8 cellular contexts compared by ENCODE assay signal in the genomic region with DNA sequence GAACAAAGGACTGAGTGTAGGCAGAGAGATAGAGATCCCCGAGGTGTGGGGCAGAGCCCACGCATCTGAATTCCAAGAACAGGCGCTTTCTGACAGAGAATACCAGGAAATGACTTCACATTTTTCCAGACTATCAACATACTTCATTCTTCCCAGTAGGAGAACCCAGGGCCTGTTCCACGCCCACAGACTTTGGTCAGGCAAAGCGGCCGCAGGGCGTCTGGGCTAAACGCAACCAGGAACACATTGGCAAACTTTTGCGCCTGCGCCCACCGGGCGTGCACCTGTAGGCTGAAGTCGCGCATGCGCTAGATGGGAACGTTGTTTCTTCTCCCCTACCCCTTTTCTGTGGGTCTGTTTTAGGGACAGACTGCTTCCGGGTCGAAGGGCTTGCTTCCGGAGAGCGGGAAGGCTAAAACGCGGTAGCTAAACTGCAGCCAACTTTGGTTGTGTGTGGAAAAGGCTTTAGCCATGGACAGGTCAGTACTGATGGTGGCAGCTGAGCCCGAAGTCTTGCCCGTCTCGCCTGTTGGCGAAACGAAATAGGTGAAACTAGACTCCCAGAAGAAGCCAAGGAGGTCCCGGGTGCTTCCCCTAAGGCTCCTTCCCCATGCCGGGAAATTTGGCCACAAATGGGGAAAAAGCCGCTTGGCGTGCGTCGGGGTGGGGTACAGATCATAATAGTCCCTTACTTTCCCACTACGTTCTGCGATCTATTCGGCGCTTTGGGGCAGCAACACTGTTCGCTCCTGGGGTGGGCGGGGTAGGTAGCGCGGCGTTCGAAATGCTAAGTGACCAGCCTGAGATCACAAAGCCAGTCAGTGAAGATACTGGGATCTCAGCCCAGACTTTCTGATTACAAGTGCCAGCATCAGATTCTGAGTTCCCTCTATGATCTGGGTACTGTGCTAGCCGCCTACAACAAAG. TPM values are rescaled to one million over a fixed set of nuclear protein-coding genes. Genes with fewer than 3 reads are reported as not detected.
DNase-seq lines count a peak whose midpoint lies in the region; ATAC-seq and TF ChIP-seq lines count a peak whose summit lies in the region.

TSS of gene NUP107 (plus strand) at position 384 of the 927 bp plus-strand sequence. CDS start at position 472, 88 bp downstream.

- no peaks in the 10 kb centered on the region for H3K9me3 Mint-ChIP-seq in GM23338
- no peaks in the 10 kb centered on the region for H3K9me3 Mint-ChIP-seq in activated T-helper 17 cell treated with anti-CD3 and anti-CD28 coated beads, Interleukin-2, amount 50 U/mL, for 72 hours
- no peaks in the 10 kb centered on the region for H3K9me3 Mint-ChIP-seq in naive thymus-derived CD4-positive, alpha-beta T cell
- no peaks in the 10 kb centered on the region for H3K9me3 Mint-ChIP-seq in stimulated activated naive B cell treated with anti-CD40 and anti-IgM and Interleukin-4, amounts not matched to agents 10 μg/mL and 1 μg/mL and 100 μg/mL, for 72 hours

- H3K4me2 ChIP-seq in DOHH2 (ENCODE audit: low read length) (peak within 1 kb of the TSS; percentile 73), GM23338 (peak within 1 kb of the TSS; percentile 95), fibroblast of lung (ENCODE audit: extremely low read depth, insufficient read depth, low read length) (peak within 1 kb of the TSS; percentile 86)

- TF ChIP-seq CTCF in DOHH2 (IDR thresholded peaks at IDR 0.05; ENCODE audit: low read depth, low read length, poor library complexity, severe bottlenecking) (no peak), GM23338 (conservative IDR thresholded peaks at IDR 0.05; ENCODE audit: low read depth in 2 of 2) (no peak), fibroblast of lung (conservative IDR thresholded peaks at IDR 0.05 in 1 of 2, IDR thresholded peaks at IDR 0.05 in 1 of 2; ENCODE audit: low read depth in 1 of 2, low read length in 2 of 2) (peak; percentile 21 to 22)

- H3K4me1 Mint-ChIP-seq in GM23338 = peaks cover 8% of the 10 kb centered on the region; the same call in 1 of the 3 replicates
- peaks cover 11% of the 10 kb centered on the region for H3K4me1 Mint-ChIP-seq in activated T-helper 17 cell treated with anti-CD3 and anti-CD28 coated beads, Interleukin-2, amount 50 U/mL, for 72 hours
- peaks cover 10 to 51% (median 42%) of the 10 kb centered on the region in 7 donors for H3K4me1 Mint-ChIP-seq in naive thymus-derived CD4-positive, alpha-beta T cell
- H3K4me1 Mint-ChIP-seq in stimulated activated naive B cell treated with anti-CD40 and anti-IgM and Interleukin-4, amounts not matched to agents 10 μg/mL and 1 μg/mL and 100 μg/mL, for 72 hours = peaks cover 7 to 22% of the 10 kb centered on the region in 2 donors

- H3K9me3 ChIP-seq in DOHH2 (ENCODE audit: control insufficient read depth, insufficient read depth, low read length) = no peaks in the 10 kb centered on the region
- H3K9me3 ChIP-seq in fibroblast of lung (ENCODE audit: control insufficient read depth, insufficient read depth, low read depth, low read length) = no peaks in the 10 kb centered on the region
- H3K9me3 ChIP-seq in naive thymus-derived CD4-positive, alpha-beta T cell (ENCODE audit: control insufficient read depth in 2 of 3, low read length in 3 of 3) = no peaks in the 10 kb centered on the region

- peak; percentile 97 for ATAC-seq in GM23338
- ATAC-seq in activated T-helper 17 cell treated with anti-CD3 and anti-CD28 coated beads, Interleukin-2, amount 50 U/mL, for 72 hours (replicated peaks) = peak; percentile 95
- peak; percentile 99 for ATAC-seq in naive thymus-derived CD4-positive, alpha-beta T cell
- peak; percentile 98 to 99 for ATAC-seq in stimulated activated naive B cell treated with anti-CD40 and anti-IgM and Interleukin-4, amounts not matched to agents 10 μg/mL and 1 μg/mL and 100 μg/mL, for 72 hours (replicated peaks)

- H3K27me3 ChIP-seq in DOHH2 (ENCODE audit: control insufficient read depth, low read length) = no peaks in the 10 kb centered on the region
- no peaks in the 10 kb centered on the region for H3K27me3 ChIP-seq in GM23338 (ENCODE audit: insufficient read depth)
- no peaks in the 10 kb centered on the region for H3K27me3 ChIP-seq in fibroblast of lung (ENCODE audit: control insufficient read depth, insufficient read depth, low read length)
- H3K27me3 ChIP-seq in naive thymus-derived CD4-positive, alpha-beta T cell (ENCODE audit: control insufficient read depth in 2 of 2, insufficient read depth in 2 of 2, low read length in 2 of 2) = no peaks in the 10 kb centered on the region

- POLR2A ChIA-PET in naive thymus-derived CD4-positive, alpha-beta T cell (lab: Charles Lee) = interaction anchor here (0.6 to 2.4 kb wide), 16 partner anchors 11 to 330 kb away, joined by 3 to 14 read pairs (median 4); partner anchors contain the start of genes MDM2 and RAP1B

- peak within 1 kb of the TSS; percentile 15; the same call in 1 of the 2 replicates for H3K27ac ChIP-seq in DOHH2 (ENCODE audit: low read depth, low read length)
- H3K27ac ChIP-seq in GM23338 (ENCODE audit: low read depth) = peak within 1 kb of the TSS; percentile 84
- peak within 1 kb of the TSS; percentile 85 for H3K27ac ChIP-seq in fibroblast of lung (ENCODE audit: insufficient read depth, low read length)
- H3K27ac ChIP-seq in naive thymus-derived CD4-positive, alpha-beta T cell (ENCODE audit: low read depth, low read length) = peak within 1 kb of the TSS; percentile 85

- intact Hi-C loops in naive thymus-derived CD4-positive, alpha-beta T cell (cut with micrococcal nuclease) = loop anchor here (1.0 to 5.0 kb wide), 14 partner anchors 12 to 1420 kb away; partner anchors contain the start of genes CAND1 (in 2 of the 2), MDM1 (in 2 of the 2), MDM2 (in 2 of the 2) and RAP1B (in 2 of the 2)

- H3K4me3 Mint-ChIP-seq in GM23338 = peak within 1 kb of the TSS; percentile 99
- H3K4me3 Mint-ChIP-seq in activated T-helper 17 cell treated with anti-CD3 and anti-CD28 coated beads, Interleukin-2, amount 50 U/mL, for 72 hours = peak within 1 kb of the TSS; percentile 95
- peak within 1 kb of the TSS; percentile 94 to 100 (median 98) for H3K4me3 Mint-ChIP-seq in naive thymus-derived CD4-positive, alpha-beta T cell
- H3K4me3 Mint-ChIP-seq in stimulated activated naive B cell treated with anti-CD40 and anti-IgM and Interleukin-4, amounts not matched to agents 10 μg/mL and 1 μg/mL and 100 μg/mL, for 72 hours = peak within 1 kb of the TSS; percentile 96 to 97

- no peaks in the 10 kb centered on the region for H3K9me2 ChIP-seq in DOHH2 (replicated peaks; ENCODE audit: control insufficient read depth, low read length)
- no peaks in the 10 kb centered on the region for H3K9me2 ChIP-seq in GM23338 (ENCODE audit: insufficient read depth)

- peak within 1 kb of the TSS; percentile 76 for H3K4me3 ChIP-seq in DOHH2 (ENCODE audit: low read length)
- peak within 1 kb of the TSS; percentile 86 for H3K4me3 ChIP-seq in GM23338
- peak within 1 kb of the TSS; percentile 79 to 92 (median 84) for H3K4me3 ChIP-seq in fibroblast of lung (replicated peaks in 1 of 4; ENCODE audit: control extremely low read depth in 1 of 4, insufficient read depth in 1 of 4, low read depth in 3 of 4, low read length in 4 of 4)
- H3K4me3 ChIP-seq in naive thymus-derived CD4-positive, alpha-beta T cell (ENCODE audit: low read length) = peak within 1 kb of the TSS; percentile 90

- H3K36me3 Mint-ChIP-seq in GM23338 (ENCODE audit: low read depth) = peaks cover 16% of the 10 kb centered on the region
- peaks cover 34% of the 10 kb centered on the region for H3K36me3 Mint-ChIP-seq in activated T-helper 17 cell treated with anti-CD3 and anti-CD28 coated beads, Interleukin-2, amount 50 U/mL, for 72 hours (ENCODE audit: low read depth)
- peaks cover 0 to 22% (median 13%) of the 10 kb centered on the region in 5 donors for H3K36me3 Mint-ChIP-seq in naive thymus-derived CD4-positive, alpha-beta T cell
- peaks cover 11 to 14% of the 10 kb centered on the region in 2 donors for H3K36me3 Mint-ChIP-seq in stimulated activated naive B cell treated with anti-CD40 and anti-IgM and Interleukin-4, amounts not matched to agents 10 μg/mL and 1 μg/mL and 100 μg/mL, for 72 hours

- peaks cover 9% of the 10 kb centered on the region for H3K27me3 Mint-ChIP-seq in GM23338 (ENCODE audit: insufficient read depth, low read depth, poor library complexity)
- H3K27me3 Mint-ChIP-seq in activated T-helper 17 cell treated with anti-CD3 and anti-CD28 coated beads, Interleukin-2, amount 50 U/mL, for 72 hours = no peaks in the 10 kb centered on the region
- H3K27me3 Mint-ChIP-seq in naive thymus-derived CD4-positive, alpha-beta T cell = peaks cover 0 to 2% (median 0%) of the 10 kb centered on the region in 5 donors
- H3K27me3 Mint-ChIP-seq in stimulated activated naive B cell treated with anti-CD40 and anti-IgM and Interleukin-4, amounts not matched to agents 10 μg/mL and 1 μg/mL and 100 μg/mL, for 72 hours = no peaks in the 10 kb centered on the region

- peak within 1 kb of the TSS; percentile 86 for H3K9ac ChIP-seq in fibroblast of lung (ENCODE audit: insufficient read depth, low read length)

- H3K4me1 ChIP-seq in DOHH2 (ENCODE audit: control insufficient read depth, low read length) (peaks cover 23% of the 10 kb centered on the region), GM23338 (ENCODE audit: insufficient read depth) (peaks cover 7% of the 10 kb centered on the region), fibroblast of lung (ENCODE audit: control insufficient read depth, extremely low read depth, insufficient read depth, low read length) (no peaks in the 10 kb centered on the region)
- H3K4me1 ChIP-seq in naive thymus-derived CD4-positive, alpha-beta T cell (ENCODE audit: control insufficient read depth in 2 of 2, insufficient read depth in 2 of 2, low read length in 2 of 2) = peaks cover 13 to 16% of the 10 kb centered on the region in 2 donors

- CTCF ChIA-PET in naive thymus-derived CD4-positive, alpha-beta T cell (lab: Charles Lee) = interaction anchor here (0.8 to 2.2 kb wide), 4 partner anchors 12 to 369 kb away, joined by 3 to 5 read pairs (median 4); no protein-coding TSS in a partner anchor

- peak; percentile 98 for DNase-seq in GM23338 (ENCODE audit: low spot score)
- peak; percentile 97 for DNase-seq in LHCN-M2 (ENCODE audit: low read depth)
- DNase-seq in RPMI8226 = peak; percentile 99
- DNase-seq in fibroblast of lung (ENCODE audit: low read depth in 2 of 2) = peak; percentile 99
- DNase-seq in naive thymus-derived CD4-positive, alpha-beta T cell = peak; percentile 92 to 97 (median 95)
- DNase-seq in stimulated activated naive B cell treated with anti-CD40 and anti-IgM and Interleukin-4, amounts not matched to agents 10 μg/mL and 1 μg/mL and 100 μg/mL, for 72 hours = peak; percentile 95

- H3F3A ChIP-seq in DOHH2 (ENCODE audit: control insufficient read depth, insufficient read depth) (no peaks in the 10 kb centered on the region), GM23338 (replicated peaks; ENCODE audit: low read depth) (no peaks in the 10 kb centered on the region)

- peaks cover 35% of the 10 kb centered on the region for H3K36me3 ChIP-seq in DOHH2 (ENCODE audit: control insufficient read depth, low read length)
- H3K36me3 ChIP-seq in GM23338 (ENCODE audit: insufficient read depth) = peaks cover 11% of the 10 kb centered on the region
- H3K36me3 ChIP-seq in fibroblast of lung (ENCODE audit: control insufficient read depth, insufficient read depth, low read length) = peaks cover under 1% of the 10 kb centered on the region
- H3K36me3 ChIP-seq in naive thymus-derived CD4-positive, alpha-beta T cell (ENCODE audit: control insufficient read depth in 2 of 3, insufficient read depth in 3 of 3, low read length in 3 of 3) = peaks cover 0 to 17% (median 6%) of the 10 kb centered on the region in 3 experiments

- H3K79me2 ChIP-seq in DOHH2 (ENCODE audit: control insufficient read depth, low read length) = peaks cover 55% of the 10 kb centered on the region
- peaks cover 32% of the 10 kb centered on the region for H3K79me2 ChIP-seq in GM23338 (replicated peaks; ENCODE audit: insufficient read depth)
- peaks cover 22% of the 10 kb centered on the region for H3K79me2 ChIP-seq in fibroblast of lung (ENCODE audit: control insufficient read depth, insufficient read depth, low read length)

- H2AFZ ChIP-seq in GM23338 = peak within 1 kb of the TSS; percentile 86
- peak within 1 kb of the TSS; percentile 95 for H2AFZ ChIP-seq in fibroblast of lung (ENCODE audit: low read length)

- H4K20me1 ChIP-seq in DOHH2 (ENCODE audit: control insufficient read depth, insufficient read depth, low read depth, low read length) = no peaks in the 10 kb centered on the region
- no peaks in the 10 kb centered on the region; the same call in 1 of the 2 replicates for H4K20me1 ChIP-seq in GM23338 (replicated peaks; ENCODE audit: insufficient read depth)
- no peaks in the 10 kb centered on the region for H4K20me1 ChIP-seq in fibroblast of lung (ENCODE audit: control insufficient read depth, extremely low read depth, insufficient read depth, low read length)

- H3K27ac Mint-ChIP-seq in GM23338 = peak within 1 kb of the TSS; percentile 98
- H3K27ac Mint-ChIP-seq in activated T-helper 17 cell treated with anti-CD3 and anti-CD28 coated beads, Interleukin-2, amount 50 U/mL, for 72 hours = peak within 1 kb of the TSS; percentile 97
- peak within 1 kb of the TSS; percentile 96 to 100 (median 99) for H3K27ac Mint-ChIP-seq in naive thymus-derived CD4-positive, alpha-beta T cell
- H3K27ac Mint-ChIP-seq in stimulated activated naive B cell treated with anti-CD40 and anti-IgM and Interleukin-4, amounts not matched to agents 10 μg/mL and 1 μg/mL and 100 μg/mL, for 72 hours = peak within 1 kb of the TSS; percentile 99

RNA-seq across cellular contexts. Expression of gene NUP107, which starts in this region (rescaled TPM):
- total RNA-seq in GM23338 (2014; rRNA removed; shearing (Covaris generic)) = 124 and 152 TPM in 2 replicates
- 94.2 and 123 TPM in 2 replicates for polyA plus RNA-seq in GM23338 (2016; fragmentation: Nextera tagmentation; extraction: Ambion mirVana)
- total RNA-seq in LHCN-M2 (2014; rRNA removed) = 77.5 and 78.0 TPM in 2 replicates
- polyA plus RNA-seq in LHCN-M2 (2012) = 19.0 TPM
- total RNA-seq in activated T-helper 17 cell treated with anti-CD3 and anti-CD28 coated beads, Interleukin-2, amount 50 U/mL, for 72 hours = 100 to 1,000 TPM; 106 to 134 TPM
- total RNA-seq in fibroblast of lung = 24.6 and 44.2 TPM in 2 replicates
- polyA plus RNA-seq in fibroblast of lung = 37.7 and 56.5 TPM in 2 replicates
- polyA plus RNA-seq in fibroblast of lung (2012) = 21.1 and 33.3 TPM in 2 replicates
- polyA minus RNA-seq in fibroblast of lung (ENCODE audit: low replicate concordance) = 0.67 and 9.9 TPM in 2 replicates
- total RNA-seq in naive thymus-derived CD4-positive, alpha-beta T cell = 10 to 100 TPM; 45.2 to 80.9 (median 69.0) TPM
- 10 to 100 TPM; 25.5 to 48.9 TPM for polyA plus RNA-seq in naive thymus-derived CD4-positive, alpha-beta T cell

Comparison
In these comparisons a context has a peak if more than half of its experiments do, and no peak if none do; other contexts are left out.
1. Peak in every context shown above with its lines: DNase-seq, ATAC-seq, H3K4me3 ChIP-seq and H3K27ac ChIP-seq.
2. H3K27ac ChIP-seq: peak in every context shown above with its lines; median percentile 85 in fibroblast of lung; 85 in naive thymus-derived CD4-positive, alpha-beta T cell; 84 in GM23338; 15 in DOHH2.
3. CTCF ChIP-seq: peak in fibroblast of lung (2 of 2); none in DOHH2 (single experiment) and GM23338 (0 of 2).